1 cellular context compared by ENCODE assay signal in the genomic region with DNA sequence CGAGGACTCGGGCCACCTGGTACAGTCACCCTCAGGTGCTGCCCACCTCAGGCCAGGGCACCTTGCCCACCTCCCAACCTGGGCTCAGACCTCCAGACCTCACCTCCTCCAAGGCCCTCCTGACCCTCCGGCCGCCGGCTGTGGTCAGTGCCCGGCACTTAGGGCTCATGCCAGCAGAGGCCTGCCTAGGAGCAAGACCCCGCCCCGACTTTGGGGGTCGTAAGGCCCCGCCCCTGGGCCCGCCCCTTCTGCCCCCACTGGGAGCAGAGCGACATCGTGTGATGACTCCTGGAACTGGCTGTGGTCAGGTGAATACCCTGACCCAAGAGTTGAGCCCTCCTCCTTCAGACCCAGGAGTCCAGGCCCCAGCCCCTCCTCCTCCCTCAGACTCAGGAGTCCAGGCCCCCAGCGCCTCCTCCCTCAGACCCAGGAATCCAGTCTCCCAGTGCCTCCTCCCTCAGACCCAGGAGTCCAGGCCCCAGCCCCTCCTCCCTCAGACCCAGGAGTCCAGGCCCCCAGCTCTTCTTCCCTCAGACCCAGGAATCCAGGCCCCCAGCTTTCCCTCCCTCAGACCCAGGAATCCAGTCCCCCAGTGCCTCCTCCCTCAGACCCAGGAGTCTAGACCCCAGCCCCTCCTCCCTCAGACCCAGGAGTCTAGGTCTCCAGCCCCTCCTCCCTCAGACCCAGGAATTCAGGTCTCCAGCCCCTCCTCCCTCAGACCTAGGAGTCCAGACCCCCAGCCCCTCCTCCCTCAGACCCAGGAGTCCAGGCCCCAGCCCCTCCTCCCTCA.
TF ChIP-seq lines count a peak whose summit lies in the region.

SBK2 (minus strand) TSS at position 183 of the 790 bp plus-strand sequence. CDS start 839 bp downstream, outside the sequence.

TF ChIP-seq in SK-N-SH treated with all-trans-retinoic acid at 6 μM for 48 hours, 23 proteins besides CTCF, POLR2A, EP300 and RAD21 (continued from another document):
- no peak for TF ChIP-seq TSHZ2 (CRISPR knock-in tag; IDR thresholded peaks at IDR 0.05)
- TF ChIP-seq ZNF565 (CRISPR knock-in tag; conservative IDR thresholded peaks at IDR 0.05; ENCODE audit: low read depth) = no peak
- no peak for TF ChIP-seq OSR1 (CRISPR knock-in tag; IDR thresholded peaks at IDR 0.05)
- no peak for TF ChIP-seq BACH2 (CRISPR knock-in tag; IDR thresholded peaks at IDR 0.05; ENCODE audit: borderline replicate concordance)
- no peak for TF ChIP-seq ZFP3 (CRISPR knock-in tag; IDR thresholded peaks at IDR 0.05)
